Comparison of ENCODE assay signal across 1 cellular context in genomic region chr15:65791335-65792129, GRCh38.
A peak's percentile ranks its signal among the peaks of the same experiment; 100 is the strongest.
TF ChIP-seq lines count a peak whose summit lies in the region.

No MANE protein-coding gene starts in this region.

TF ChIP-seq in HepG2, 621 proteins besides CTCF, POLR2A, EP300 and RAD21 (continued from another document and continues in another):
- no peak for TF ChIP-seq ZNF276 (CRISPR knock-in tag; IDR thresholded peaks at IDR 0.05; ENCODE audit: low read depth)
- no peak for TF ChIP-seq RFX3 (CRISPR knock-in tag; IDR thresholded peaks at IDR 0.05)
- TF ChIP-seq MBD4 (IDR thresholded peaks at IDR 0.05; ENCODE audit: borderline replicate concordance, low read length) = no peak
- TF ChIP-seq ZBTB20 (CRISPR knock-in tag; IDR thresholded peaks at IDR 0.05; ENCODE audit: borderline replicate concordance, low read depth) = no peak
- no peak for TF ChIP-seq MLXIP (CRISPR knock-in tag; IDR thresholded peaks at IDR 0.05; ENCODE audit: borderline replicate concordance)
- no peak for TF ChIP-seq ZNF343 (CRISPR knock-in tag; IDR thresholded peaks at IDR 0.05)
- TF ChIP-seq ZIK1 (CRISPR knock-in tag; IDR thresholded peaks at IDR 0.05; ENCODE audit: borderline replicate concordance, low read depth) = no peak
- no peak for TF ChIP-seq POLR2AphosphoS5 (IDR thresholded peaks at IDR 0.05; ENCODE audit: low read depth, low read length)
- no peak for TF ChIP-seq NBN (conservative IDR thresholded peaks at IDR 0.05)
- TF ChIP-seq HOMEZ (CRISPR knock-in tag; IDR thresholded peaks at IDR 0.05; ENCODE audit: low read depth) = no peak
- TF ChIP-seq ZBTB26 (CRISPR knock-in tag; IDR thresholded peaks at IDR 0.05; ENCODE audit: borderline replicate concordance) = no peak
- TF ChIP-seq ARNTL (CRISPR knock-in tag; IDR thresholded peaks at IDR 0.05) = no peak; the same call in 1 of the 2 replicates
- no peak; the same call in 1 of the 2 replicates for TF ChIP-seq MEIS1 (CRISPR knock-in tag; IDR thresholded peaks at IDR 0.05; ENCODE audit: borderline replicate concordance)
- TF ChIP-seq ZNF225 (CRISPR knock-in tag; IDR thresholded peaks at IDR 0.05) = no peak
- no peak for TF ChIP-seq SPEN (CRISPR knock-in tag; IDR thresholded peaks at IDR 0.05; ENCODE audit: low read depth)
- TF ChIP-seq MIXL1 (CRISPR knock-in tag; IDR thresholded peaks at IDR 0.05) = no peak
- no peak for TF ChIP-seq SRY (CRISPR knock-in tag; IDR thresholded peaks at IDR 0.05)
- TF ChIP-seq YY1 (IDR thresholded peaks at IDR 0.05; ENCODE audit: insufficient read depth, insufficient replicate concordance, low read depth, low read length) = no peak
- no peak for TF ChIP-seq ELF3 (CRISPR knock-in tag; IDR thresholded peaks at IDR 0.05)
- TF ChIP-seq ZBTB14 (CRISPR knock-in tag; IDR thresholded peaks at IDR 0.05) = no peak
- TF ChIP-seq ATF7 (IDR thresholded peaks at IDR 0.05) = no peak
- TF ChIP-seq ATF7 (CRISPR knock-in tag; IDR thresholded peaks at IDR 0.05) = no peak
- TF ChIP-seq ZNF430 (CRISPR knock-in tag; IDR thresholded peaks at IDR 0.05) = 0 out of 2 replicates have a peak, but pooled peaks have one; percentile 39
- no peak for TF ChIP-seq ZNF10 (CRISPR knock-in tag; IDR thresholded peaks at IDR 0.05; ENCODE audit: borderline replicate concordance, low read depth)
- TF ChIP-seq MYNN (CRISPR knock-in tag; IDR thresholded peaks at IDR 0.05; ENCODE audit: low read depth) = no peak
- no peak for TF ChIP-seq SRSF1 (optimal IDR thresholded peaks at IDR 0.05; ENCODE audit: low read depth, low read length)
- TF ChIP-seq ELK4 (CRISPR knock-in tag; IDR thresholded peaks at IDR 0.05; ENCODE audit: borderline replicate concordance) = no peak
- no peak for TF ChIP-seq HOXA3 (CRISPR knock-in tag; IDR thresholded peaks at IDR 0.05)
- TF ChIP-seq U2AF2 (IDR thresholded peaks at IDR 0.05; ENCODE audit: low read depth, low read length) = no peak
- no peak for TF ChIP-seq CCAR2 (optimal IDR thresholded peaks at IDR 0.05; ENCODE audit: low read depth, low read length)
- no peak for TF ChIP-seq STAT5B (CRISPR knock-in tag; IDR thresholded peaks at IDR 0.05)
- no peak for TF ChIP-seq ZBTB37 (CRISPR knock-in tag; IDR thresholded peaks at IDR 0.05)
- TF ChIP-seq CEBPZ (IDR thresholded peaks at IDR 0.05; ENCODE audit: low read length) = no peak
- TF ChIP-seq REPIN1 (CRISPR knock-in tag; IDR thresholded peaks at IDR 0.05; ENCODE audit: borderline replicate concordance, low read depth) = no peak; the same call in 1 of the 2 replicates
- no peak for TF ChIP-seq NR1H2 (CRISPR knock-in tag; IDR thresholded peaks at IDR 0.05; ENCODE audit: borderline replicate concordance, low read depth)
- TF ChIP-seq ZFP90 (CRISPR knock-in tag; IDR thresholded peaks at IDR 0.05; ENCODE audit: borderline replicate concordance) = no peak
- TF ChIP-seq PAX8 (CRISPR knock-in tag; IDR thresholded peaks at IDR 0.05; ENCODE audit: borderline replicate concordance) = no peak; the same call in 1 of the 2 replicates
- 0 out of 2 replicates have a peak, but pooled peaks have one; percentile 46 for TF ChIP-seq ZC3H13 (CRISPR knock-in tag; IDR thresholded peaks at IDR 0.05)
- TF ChIP-seq NFE2 (CRISPR knock-in tag; IDR thresholded peaks at IDR 0.05) = no peak
- TF ChIP-seq ZFP36L1 (CRISPR knock-in tag; IDR thresholded peaks at IDR 0.05) = 0 out of 2 replicates have a peak, but pooled peaks have one; percentile 59
- no peak for TF ChIP-seq ARHGAP35 (CRISPR knock-in tag; IDR thresholded peaks at IDR 0.05; ENCODE audit: borderline replicate concordance)
- TF ChIP-seq ZNF589 (CRISPR knock-in tag; conservative IDR thresholded peaks at IDR 0.05) = 0 out of 2 replicates have a peak, but pooled peaks have one; percentile 15
- no peak for TF ChIP-seq CCDC6 (CRISPR knock-in tag; IDR thresholded peaks at IDR 0.05)
- TF ChIP-seq ZNF468 (CRISPR knock-in tag; IDR thresholded peaks at IDR 0.05) = no peak
- no peak for TF ChIP-seq ZNF484 (CRISPR knock-in tag; IDR thresholded peaks at IDR 0.05; ENCODE audit: borderline replicate concordance, low read depth)
- TF ChIP-seq ZFP62 (CRISPR knock-in tag; IDR thresholded peaks at IDR 0.05) = no peak
- TF ChIP-seq REXO4 (CRISPR knock-in tag; IDR thresholded peaks at IDR 0.05; ENCODE audit: borderline replicate concordance) = no peak
- TF ChIP-seq ISL2 (CRISPR knock-in tag; IDR thresholded peaks at IDR 0.05) = no peak
- no peak for TF ChIP-seq PLSCR1 (CRISPR knock-in tag; IDR thresholded peaks at IDR 0.05; ENCODE audit: borderline replicate concordance)
- TF ChIP-seq ZNF235 (CRISPR knock-in tag; IDR thresholded peaks at IDR 0.05; ENCODE audit: borderline replicate concordance) = no peak
- TF ChIP-seq SP4 (CRISPR knock-in tag; IDR thresholded peaks at IDR 0.05) = no peak
- TF ChIP-seq RBM39 (IDR thresholded peaks at IDR 0.05; ENCODE audit: low read depth, low read length, poor library complexity, severe bottlenecking) = no peak
- no peak for TF ChIP-seq JUND (CRISPR knock-in tag; IDR thresholded peaks at IDR 0.05)
- TF ChIP-seq MZF1 (CRISPR knock-in tag; IDR thresholded peaks at IDR 0.05; ENCODE audit: borderline replicate concordance) = no peak
- no peak for TF ChIP-seq SSRP1 (CRISPR knock-in tag; IDR thresholded peaks at IDR 0.05)
- TF ChIP-seq ZNF614 (CRISPR knock-in tag; IDR thresholded peaks at IDR 0.05; ENCODE audit: borderline replicate concordance) = no peak
- no peak for TF ChIP-seq ZNF563 (CRISPR knock-in tag; IDR thresholded peaks at IDR 0.05)
- no peak for TF ChIP-seq RNF2 (conservative IDR thresholded peaks at IDR 0.05; ENCODE audit: low read depth)
- TF ChIP-seq EHMT2 (IDR thresholded peaks at IDR 0.05; ENCODE audit: borderline replicate concordance, low read depth, low read length) = no peak
- TF ChIP-seq ZNF337 (CRISPR knock-in tag; IDR thresholded peaks at IDR 0.05; ENCODE audit: borderline replicate concordance, low read depth) = no peak
- no peak for TF ChIP-seq ELF4 (CRISPR knock-in tag; IDR thresholded peaks at IDR 0.05; ENCODE audit: borderline replicate concordance)
